In genomic region chr1:113930499-113931161, GRCh38 we compare ENCODE assay signal across 8 cellular contexts. TPM values are rescaled to one million over a fixed set of nuclear protein-coding genes. Genes with fewer than 3 reads are reported as not detected.
DNase-seq lines count a peak whose midpoint lies in the region; ATAC-seq and TF ChIP-seq lines count a peak whose summit lies in the region.

No MANE protein-coding gene starts in this region.

- no peaks in the 10 kb centered on the region for H3K36me3 ChIP-seq in mucosa of descending colon (ENCODE audit: low read depth)

- peak overlapping the region; percentile 94 for H3K27ac Mint-ChIP-seq in stimulated activated memory B cell treated with anti-CD40 and anti-IgM and Interleukin-4, amounts not matched to agents 10 μg/mL and 1 μg/mL and 100 μg/mL, for 72 hours

- no peaks in the 10 kb centered on the region for H3K9me3 ChIP-seq in mucosa of descending colon

- H3K27me3 Mint-ChIP-seq in stimulated activated memory B cell treated with anti-CD40 and anti-IgM and Interleukin-4, amounts not matched to agents 10 μg/mL and 1 μg/mL and 100 μg/mL, for 72 hours, result no peaks in the 10 kb centered on the region

- peaks cover 11% of the 10 kb centered on the region for H3K36me3 Mint-ChIP-seq in stimulated activated memory B cell treated with anti-CD40 and anti-IgM and Interleukin-4, amounts not matched to agents 10 μg/mL and 1 μg/mL and 100 μg/mL, for 72 hours

- H3K4me3 ChIP-seq in mucosa of descending colon, result peak overlapping the region; percentile 87

- ATAC-seq in GM21717 (IDR thresholded peaks at IDR 0.05; ENCODE audit: unreplicated experiment) (peak; percentile 39), mucosa of descending colon (peak; percentile 44)
- peak; percentile 20 for ATAC-seq in stimulated activated memory B cell treated with anti-CD40 and anti-IgM and Interleukin-4, amounts not matched to agents 10 μg/mL and 1 μg/mL and 100 μg/mL, for 72 hours

- TF ChIP-seq CTCF in mucosa of descending colon (IDR thresholded peaks at IDR 0.05), result no peak

- H3K4me1 Mint-ChIP-seq in stimulated activated memory B cell treated with anti-CD40 and anti-IgM and Interleukin-4, amounts not matched to agents 10 μg/mL and 1 μg/mL and 100 μg/mL, for 72 hours, result peaks cover 55% of the 10 kb centered on the region

- peak overlapping the region; percentile 88 for H3K4me3 Mint-ChIP-seq in stimulated activated memory B cell treated with anti-CD40 and anti-IgM and Interleukin-4, amounts not matched to agents 10 μg/mL and 1 μg/mL and 100 μg/mL, for 72 hours

- DNase-seq in Daoy (ENCODE audit: low read depth) (peak; percentile 81), Kasumi-1 (lab: John Stamatoyannopoulos, UW) (peak; percentile 79 to 83), dedifferentiated amniotic fluid mesenchymal stem cell (ENCODE audit: extremely low spot score) (peak; percentile 22), mucosa of descending colon (peak in 2 of 3 donors; percentile 46 to 48), DMS153 treated with DMSO at 0.1 percent for 48 hours (lab: John Stamatoyannopoulos, UW; ENCODE audit: unreplicated experiment) (no peak)
- peak; percentile 19 to 38 for DNase-seq in activated CD4-positive, alpha-beta T cell treated with anti-CD3 and anti-CD28 coated beads for 24 hours (ENCODE audit: low read depth in 2 of 2)

- intact Hi-C loops in mucosa of descending colon (cut with DNase I, micrococcal nuclease), result no loop called here

- no peaks in the 10 kb centered on the region for H3K9me3 Mint-ChIP-seq in stimulated activated memory B cell treated with anti-CD40 and anti-IgM and Interleukin-4, amounts not matched to agents 10 μg/mL and 1 μg/mL and 100 μg/mL, for 72 hours

- H3K4me1 ChIP-seq in mucosa of descending colon (ENCODE audit: low read depth), result peaks cover 18% of the 10 kb centered on the region

RNA-seq across cellular contexts. Expression of gene HIPK1, which starts 1.5 kb away (rescaled TPM):
- total RNA-seq in Daoy (2014; rRNA removed; shearing (Covaris generic)), result 20.0 and 22.3 TPM in 2 replicates
- total RNA-seq in mucosa of descending colon, result 10 to 100 TPM; 66.0 to 99.7 (median 68.8) TPM

RNA-seq across cellular contexts. Expression of gene DCLRE1B, which starts 25.5 kb away (rescaled TPM):
- 15.3 and 19.5 TPM in 2 replicates for total RNA-seq in Daoy (2014; rRNA removed; shearing (Covaris generic))
- total RNA-seq in mucosa of descending colon, result 1 to 10 TPM; 4.2 to 6.0 (median 5.2) TPM

RNA-seq across cellular contexts. Expression of gene AP4B1, which starts 26.0 kb away (rescaled TPM):
- total RNA-seq in Daoy (2014; rRNA removed; shearing (Covaris generic)), result 51.6 and 55.9 TPM in 2 replicates
- total RNA-seq in mucosa of descending colon, result 10 to 100 TPM; 26.6 to 40.0 (median 28.7) TPM

RNA-seq across cellular contexts. Expression of gene BCL2L15, which starts 43.2 kb away (rescaled TPM):
- 0.06 and 0.12 TPM in 2 replicates for total RNA-seq in Daoy (2014; rRNA removed; shearing (Covaris generic))
- 100 to 1,000 TPM in 2 of 3 donors, 10 to 100 TPM in 1; 72.4 to 197 (median 153) TPM for total RNA-seq in mucosa of descending colon

RNA-seq across cellular contexts. Expression of gene OLFML3, which starts 48.6 kb away (rescaled TPM):
- 2.3 and 2.4 TPM in 2 replicates for total RNA-seq in Daoy (2014; rRNA removed; shearing (Covaris generic))
- total RNA-seq in mucosa of descending colon, result 10 to 100 TPM in 2 of 3 donors, 1 to 10 TPM in 1; 5.4 to 51.1 (median 28.2) TPM
